In genomic region chr16:2532494-2533141, GRCh38 we compare ENCODE assay signal across 8 cellular contexts. TPM values are rescaled to one million over a fixed set of nuclear protein-coding genes. Genes with fewer than 3 reads are reported as not detected.
DNase-seq lines count a peak whose midpoint lies in the region; ATAC-seq and TF ChIP-seq lines count a peak whose summit lies in the region.

No MANE protein-coding gene starts in this region.

- peaks cover 4% of the 10 kb centered on the region for H3K27me3 Mint-ChIP-seq in brain

- no peaks in the 10 kb centered on the region for H3K9me2 ChIP-seq in Karpas-422 (replicated peaks; ENCODE audit: insufficient read depth, low read length)

- peaks cover 32% of the 10 kb centered on the region for H3K4me1 Mint-ChIP-seq in brain

- no peaks in the 10 kb centered on the region for H3K79me2 ChIP-seq in Karpas-422 (ENCODE audit: low read length)

- H3K9ac ChIP-seq in Karpas-422 (ENCODE audit: low read length) (peak overlapping the region; percentile 83), skeletal muscle tissue (ENCODE audit: low read depth in 1 of 3, low read length in 3 of 3) (peak overlapping the region; percentile 85 to 93 (median 91))

- DNase-seq in Daoy (ENCODE audit: low read depth) (peak; percentile 37), Karpas-422 (peak; percentile 79), T follicular helper cell (ENCODE audit: low read depth) (peak; percentile 54), iPS-NIHi7 (ENCODE audit: extremely low spot score) (peak; percentile 55), dedifferentiated amniotic fluid mesenchymal stem cell (ENCODE audit: extremely low spot score) (no peak)

- H3K4me2 ChIP-seq in Karpas-422 (ENCODE audit: low read depth, low read length, poor library complexity, severe bottlenecking) = peak overlapping the region; percentile 98

- TF ChIP-seq CTCF in brain (conservative IDR thresholded peaks at IDR 0.05) = no peak

- ATAC-seq in HG03175 (IDR thresholded peaks at IDR 0.05; ENCODE audit: unreplicated experiment) = no peak

- H3K4me1 ChIP-seq in Karpas-422 (ENCODE audit: low read length) = peaks cover 27% of the 10 kb centered on the region
- peaks cover 23 to 34% (median 28%) of the 10 kb centered on the region in 3 donors for H3K4me1 ChIP-seq in skeletal muscle tissue (ENCODE audit: control insufficient read depth in 3 of 3, insufficient read depth in 3 of 3, low read length in 3 of 3)

- H3K27me3 ChIP-seq in Karpas-422 (ENCODE audit: low read length) (no peaks in the 10 kb centered on the region), skeletal muscle tissue (ENCODE audit: control insufficient read depth in 3 of 3, insufficient read depth in 3 of 3, low read length in 3 of 3) (no peaks in the 10 kb centered on the region)

- H3K36me3 Mint-ChIP-seq in brain = no peaks in the 10 kb centered on the region

- H2AFZ ChIP-seq in Karpas-422 (ENCODE audit: low read length) = peak overlapping the region; percentile 72; the same call in 1 of the 2 replicates

- H4K20me1 ChIP-seq in Karpas-422 (ENCODE audit: insufficient read depth, low read depth, low read length) = no peaks in the 10 kb centered on the region

- H3K4me3 Mint-ChIP-seq in brain = peak overlapping the region; percentile 91 to 98 (median 96)

- peak overlapping the region; percentile 80 for H3K4me3 ChIP-seq in Karpas-422 (ENCODE audit: low read length)
- peak overlapping the region; percentile 79 to 87 (median 86) for H3K4me3 ChIP-seq in skeletal muscle tissue (ENCODE audit: low read length in 3 of 3)

- peaks cover 0 to 3% (median 0%) of the 10 kb centered on the region in 5 experiments for H3K9me3 Mint-ChIP-seq in brain

- H3K9me3 ChIP-seq in Karpas-422 (ENCODE audit: low read length) (no peaks in the 10 kb centered on the region), skeletal muscle tissue (ENCODE audit: control insufficient read depth in 3 of 3, low read length in 3 of 3) (no peaks in the 10 kb centered on the region)

- H3K36me3 ChIP-seq in Karpas-422 (ENCODE audit: insufficient read depth, low read length) (no peaks in the 10 kb centered on the region), skeletal muscle tissue (ENCODE audit: control insufficient read depth in 3 of 3, insufficient read depth in 3 of 3, low read length in 3 of 3) (peaks cover 16 to 22% (median 20%) of the 10 kb centered on the region in 3 donors)

- H3K27ac ChIP-seq in Karpas-422 (ENCODE audit: low read length) (peak overlapping the region; percentile 84), skeletal muscle tissue (ENCODE audit: low read depth, low read length) (peak overlapping the region; percentile 95)

- H3K27ac Mint-ChIP-seq in brain = peak overlapping the region; percentile 93 to 97 (median 96)

RNA-seq across cellular contexts. Expression of gene CEMP1, which starts 1.4 kb away (rescaled TPM):
- not detected in 2 replicates for total RNA-seq in Daoy (2014; rRNA removed; shearing (Covaris generic))
- 0.43 TPM in 1 of 2 replicates, not detected in the other for total RNA-seq in Karpas-422 (2014; rRNA removed; shearing (Covaris generic); ENCODE audit: low replicate concordance)
- not detected for polyA plus RNA-seq in brain (ENCODE audit: insufficient read depth, low read depth, low replicate concordance)
- total RNA-seq in skeletal muscle tissue = not detected

RNA-seq across cellular contexts. Expression of gene PDPK1, which starts 5.2 kb away (rescaled TPM):
- total RNA-seq in Daoy (2014; rRNA removed; shearing (Covaris generic)) = 10.5 and 12.8 TPM in 2 replicates
- total RNA-seq in Karpas-422 (2014; rRNA removed; shearing (Covaris generic); ENCODE audit: low replicate concordance) = 24.9 and 49.5 TPM in 2 replicates
- 22.3 TPM for polyA plus RNA-seq in brain (ENCODE audit: insufficient read depth, low read depth, low replicate concordance)
- 18.3 TPM for total RNA-seq in skeletal muscle tissue

RNA-seq across cellular contexts. Expression of gene AMDHD2, which starts 12.4 kb away (rescaled TPM):
- 11.7 and 22.0 TPM in 2 replicates for total RNA-seq in Daoy (2014; rRNA removed; shearing (Covaris generic))
- total RNA-seq in Karpas-422 (2014; rRNA removed; shearing (Covaris generic); ENCODE audit: low replicate concordance) = 22.7 and 51.7 TPM in 2 replicates
- polyA plus RNA-seq in brain (ENCODE audit: insufficient read depth, low read depth, low replicate concordance) = 18.9 TPM
- 7.3 TPM for total RNA-seq in skeletal muscle tissue

RNA-seq across cellular contexts. Expression of gene ATP6V0C, which starts 18.9 kb away (rescaled TPM):
- 19.9 and 31.2 TPM in 2 replicates for total RNA-seq in Daoy (2014; rRNA removed; shearing (Covaris generic))
- 29.4 and 30.2 TPM in 2 replicates for total RNA-seq in Karpas-422 (2014; rRNA removed; shearing (Covaris generic); ENCODE audit: low replicate concordance)
- 403 TPM for polyA plus RNA-seq in brain (ENCODE audit: insufficient read depth, low read depth, low replicate concordance)
- total RNA-seq in skeletal muscle tissue = 12.0 TPM

RNA-seq across cellular contexts. Expression of gene TBC1D24, which starts 57.7 kb away (rescaled TPM):
- total RNA-seq in Daoy (2014; rRNA removed; shearing (Covaris generic)) = 5.6 and 6.8 TPM in 2 replicates
- 15.8 and 20.5 TPM in 2 replicates for total RNA-seq in Karpas-422 (2014; rRNA removed; shearing (Covaris generic); ENCODE audit: low replicate concordance)
- polyA plus RNA-seq in brain (ENCODE audit: insufficient read depth, low read depth, low replicate concordance) = 23.3 TPM
- 7.8 TPM for total RNA-seq in skeletal muscle tissue
